Comparison of ENCODE assay signal across 1 cellular context in genomic region chr18:9435041-9435440, GRCh38.
TF ChIP-seq lines count a peak whose summit lies in the region.

No MANE protein-coding gene starts in this region.

TF ChIP-seq in GM23338, 12 proteins besides CTCF, POLR2A, EP300 and RAD21 (continued from another document):
- TF ChIP-seq ZNF462 (CRISPR knock-in tag; IDR thresholded peaks at IDR 0.05) (no peak), JUNB (IDR thresholded peaks at IDR 0.05; ENCODE audit: unreplicated experiment) (no peak), NANOG (IDR thresholded peaks at IDR 0.05; ENCODE audit: borderline replicate concordance) (no peak), ETS1 (IDR thresholded peaks at IDR 0.05) (no peak)
TF ChIP-seq in GM23338: peak in this region for 0.
